8 cellular contexts compared by ENCODE assay signal in genomic region chr16:66925322-66925840, GRCh38. TPM values are rescaled to one million over a fixed set of nuclear protein-coding genes. Genes with fewer than 3 reads are reported as not detected.
A peak's percentile ranks its signal among the peaks of the same experiment; 100 is the strongest.
DNase-seq lines count a peak whose midpoint lies in the region; ATAC-seq and TF ChIP-seq lines count a peak whose summit lies in the region.

Gene RRAD (minus strand): TSS chr16:66925535. CDS start chr16:66925179, 356 bp downstream.

- H3K9me3 ChIP-seq in cardiac muscle cell (ENCODE audit: low read depth) = no peaks in the 10 kb centered on the region
- H3K9me3 ChIP-seq in psoas muscle = no peaks in the 10 kb centered on the region

- H3K36me3 ChIP-seq in cardiac muscle cell = no peaks in the 10 kb centered on the region
- peaks cover 0 to 32% of the 10 kb centered on the region in 2 donors for H3K36me3 ChIP-seq in psoas muscle (ENCODE audit: insufficient read depth in 1 of 2, low read depth in 1 of 2)

- no peaks in the 10 kb centered on the region for H3K36me3 Mint-ChIP-seq in activated CD4-positive, alpha-beta memory T cell treated with anti-CD3 and anti-CD28 coated beads, Interleukin-2, amount 10 ng/mL, durations not matched to agents 7 days and 5 days (ENCODE audit: low read depth)

- 1 to 2% (median 2%) methylated on average over 31 to 42 of the region's 42 CpGs for WGBS in psoas muscle, 3 donors

- DNase-seq in NCI-H2227 (lab: John Stamatoyannopoulos, UW; ENCODE audit: unreplicated experiment) (peak; percentile 11), NCI-H2227 treated with DMSO at 0.1 percent for 48 hours (lab: John Stamatoyannopoulos, UW) (no peak), cardiac muscle cell (ENCODE audit: low read depth in 1 of 2, low spot score in 1 of 2) (peak; percentile 45 to 60), psoas muscle (peak; percentile 80 to 87), HuH-7.5 (ENCODE audit: low spot score) (no peak)
- no peak for DNase-seq in activated CD4-positive, alpha-beta memory T cell treated with anti-CD3 and anti-CD28 coated beads, Interleukin-2, amount 10 ng/mL, durations not matched to agents 7 days and 5 days

- ATAC-seq in psoas muscle (peak; percentile 23 to 45 (median 34)), GM18870 (IDR thresholded peaks at IDR 0.05; ENCODE audit: unreplicated experiment) (no peak), GM21423 (IDR thresholded peaks at IDR 0.05; ENCODE audit: unreplicated experiment) (no peak)

- POLR2A ChIA-PET in activated CD4-positive, alpha-beta memory T cell treated with anti-CD3 and anti-CD28 coated beads, Interleukin-2, amount 10 ng/mL, durations not matched to agents 7 days and 5 days (lab: Charles Lee) = interaction anchor here (1.3 kb wide), 1 partner anchor 15 kb away, joined by 3 read pairs; no protein-coding TSS in a partner anchor

- H3K27me3 ChIP-seq in cardiac muscle cell (no peaks in the 10 kb centered on the region), psoas muscle (ENCODE audit: insufficient read depth in 3 of 3, low read length in 2 of 3) (no peaks in the 10 kb centered on the region)

- TF ChIP-seq CTCF in cardiac muscle cell (IDR thresholded peaks at IDR 0.05; ENCODE audit: low read depth, low read length) (no peak), psoas muscle (IDR thresholded peaks at IDR 0.05) (no peak)

- intact Hi-C loops in psoas muscle (cut with DNase I) = no loop called here

- H3K4me3 ChIP-seq in cardiac muscle cell = peak within 1 kb of the TSS; percentile 92
- peak within 1 kb of the TSS; percentile 67 for H3K4me3 ChIP-seq in psoas muscle

- peak within 1 kb of the TSS; percentile 56 for H3K4me3 Mint-ChIP-seq in activated CD4-positive, alpha-beta memory T cell treated with anti-CD3 and anti-CD28 coated beads, Interleukin-2, amount 10 ng/mL, durations not matched to agents 7 days and 5 days

- no peak within 1 kb of the TSS for H3K27ac Mint-ChIP-seq in activated CD4-positive, alpha-beta memory T cell treated with anti-CD3 and anti-CD28 coated beads, Interleukin-2, amount 10 ng/mL, durations not matched to agents 7 days and 5 days

- H3K4me1 ChIP-seq in cardiac muscle cell (ENCODE audit: low read depth) = peaks cover 50% of the 10 kb centered on the region
- H3K4me1 ChIP-seq in psoas muscle = peaks cover 37% of the 10 kb centered on the region

- peaks cover 23% of the 10 kb centered on the region for H3K4me1 Mint-ChIP-seq in activated CD4-positive, alpha-beta memory T cell treated with anti-CD3 and anti-CD28 coated beads, Interleukin-2, amount 10 ng/mL, durations not matched to agents 7 days and 5 days

- CTCF ChIA-PET in activated CD4-positive, alpha-beta memory T cell treated with anti-CD3 and anti-CD28 coated beads, Interleukin-2, amount 10 ng/mL, durations not matched to agents 7 days and 5 days (lab: Charles Lee) = interaction anchor here (1.0 to 4.1 kb wide), 2 partner anchors 30 kb away, joined by 4 to 57 read pairs; no protein-coding TSS in a partner anchor

- peaks cover 39% of the 10 kb centered on the region for H3K27me3 Mint-ChIP-seq in activated CD4-positive, alpha-beta memory T cell treated with anti-CD3 and anti-CD28 coated beads, Interleukin-2, amount 10 ng/mL, durations not matched to agents 7 days and 5 days

- no peaks in the 10 kb centered on the region for H3K9me3 Mint-ChIP-seq in activated CD4-positive, alpha-beta memory T cell treated with anti-CD3 and anti-CD28 coated beads, Interleukin-2, amount 10 ng/mL, durations not matched to agents 7 days and 5 days

- peak within 1 kb of the TSS; percentile 80 for H3K27ac ChIP-seq in cardiac muscle cell
- peak within 1 kb of the TSS; percentile 96 for H3K27ac ChIP-seq in psoas muscle

RNA-seq across cellular contexts. Expression of gene RRAD, which starts in this region (rescaled TPM):
- total RNA-seq in activated CD4-positive, alpha-beta memory T cell treated with anti-CD3 and anti-CD28 coated beads, Interleukin-2, amount 10 ng/mL, durations not matched to agents 7 days and 5 days = 1 to 10 TPM; 1.0 to 1.3 TPM
- total RNA-seq in cardiac muscle cell (51.6 and 246 TPM in 2 replicates), psoas muscle (1,000 to 10,000 TPM in 1 of 4 donors, 100 to 1,000 TPM in 3; 164 to 2,869 (median 749) TPM)
- polyA plus RNA-seq in cardiac muscle cell (73.8 and 318 TPM in 2 replicates), psoas muscle (100 to 1,000 TPM; 168 to 304 (median 293) TPM)

Comparison
In these comparisons a context has a peak if more than half of its experiments do, and no peak if none do; other contexts are left out.
1. RNA of gene RRAD (total RNA-seq): 164 to 2,869 TPM in psoas muscle and 51.6 to 246 TPM in cardiac muscle cell; 1.0 to 1.3 TPM in activated CD4-positive, alpha-beta memory T cell treated with anti-CD3 and anti-CD28 coated beads, Interleukin-2, amount 10 ng/mL, durations not matched to agents 7 days and 5 days; every median in the first group is over 10 times any median in the second.
2. DNase-seq: peak in NCI-H2227 (single experiment), cardiac muscle cell (2 of 2) and psoas muscle (2 of 2); none in NCI-H2227 treated with DMSO at 0.1 percent for 48 hours (single experiment), activated CD4-positive, alpha-beta memory T cell treated with anti-CD3 and anti-CD28 coated beads, Interleukin-2, amount 10 ng/mL, durations not matched to agents 7 days and 5 days (single experiment) and HuH-7.5 (single experiment).
3. ATAC-seq: peak in psoas muscle (4 of 4); none in GM18870 (single experiment) and GM21423 (single experiment).